Comparison of ENCODE assay signal across 37 cellular contexts in genomic region chr11:46499821-46500220, GRCh38.
"Had no signal": no experiment of that assay in that cellular context is flagged by ENCODE, and none has a peak within 500 bp of the region (broad histone marks: within the 10 kb centered on the region; RNA-seq: fewer than 3 reads in every experiment).

No MANE protein-coding gene starts in this region.

- H3K36me3 Mint-ChIP-seq: activated naive CD4-positive, alpha-beta T cell treated with anti-CD3 and anti-CD28 coated beads, Interleukin-2, amount 50 U/mL, for 72 hours had no signal

- H3K4me3 ChIP-seq: adrenal gland, MG63, Peyer's patch had no signal

- H3K4me1 ChIP-seq: Peyer's patch had no signal

- H3K9me3 Mint-ChIP-seq: activated B cell treated with CpG ODN at 0.5 μM for 24 hours; activated CD4-positive, alpha-beta memory T cell treated with anti-CD3 and anti-CD28 coated beads for 36 hours; activated naive CD4-positive, alpha-beta T cell treated with anti-CD3 and anti-CD28 coated beads for 36 hours; activated naive CD4-positive, alpha-beta T cell treated with anti-CD3 and anti-CD28 coated beads, Interleukin-2, amount 50 U/mL, for 72 hours; activated T-cell treated with anti-CD3 and anti-CD28 coated beads, Interleukin-2, amount 50 U/mL, for 4 hours; activated T-helper 1 cell treated with anti-CD3 and anti-CD28 coated beads, Interleukin-12 subunit alpha, Interleukin-12 subunit beta, Interleukin-2, Interleukin-4 antibody, amounts not matched to agents 30 ng/mL and 10 ng/mL and 1 ng/mL, durations not matched to agents 14 hours and 24 hours and 36 hours; brain had no signal

- DNase-seq: activated B cell treated with CpG ODN at 0.5 μM for 24 hours; activated CD4-positive, alpha-beta memory T cell treated with anti-CD3 and anti-CD28 coated beads for 36 hours; activated CD4-positive, alpha-beta T cell treated with anti-CD3 and anti-CD28 coated beads for 4 hours; activated CD4-positive, alpha-beta T cell treated with anti-CD3 and anti-CD28 coated beads, Interleukin-2, amount 50 U/mL, for 1 hour; activated CD4-positive, CD25-positive, alpha-beta regulatory T cell treated with anti-CD3 and anti-CD28 coated beads, Interleukin-2, amount 50 U/mL, for 72 hours; activated CD8-positive, alpha-beta memory T cell treated with anti-CD3 and anti-CD28 coated beads, Interleukin-2, amount 50 U/mL, for 4 hours; activated gamma-delta T cell treated with Interleukin-2 at 50 U/mL for 16 hours; activated naive CD4-positive, alpha-beta T cell treated with anti-CD3 and anti-CD28 coated beads for 36 hours; activated T-cell treated with anti-CD3 and anti-CD28 coated beads for 4 hours; activated T-cell treated with anti-CD3 and anti-CD28 coated beads, Interleukin-2, amount 50 U/mL, for 4 hours; adrenal gland; anterior cingulate cortex; caudate nucleus; cerebellar nuclear complex; Karpas-422; KBM-7; MG63; NCI-H1048; NCI-H1105 treated with DMSO at 0.1 percent for 48 hours; NCI-H1436; NCI-H1694; NCI-H1930; NCI-H2081 treated with DMSO at 0.1 percent for 48 hours; NCI-H226; NCI-H446 treated with DMSO at 0.1 percent for 48 hours; NCI-H524; NCI-H69; NK-92 treated with Interleukin-12 subunit alpha and Interleukin-12 subunit beta, amount 100 ng/mL, for 24 hours; PC-3; Peyer's patch; RPMI8226; SIG-M5; SW 1271; T-helper 1 cell had no signal

- H3K4me1 Mint-ChIP-seq: activated B cell treated with CpG ODN at 0.5 μM for 24 hours had no signal

- H3K27ac Mint-ChIP-seq: activated B cell treated with CpG ODN at 0.5 μM for 24 hours; activated CD4-positive, alpha-beta memory T cell treated with anti-CD3 and anti-CD28 coated beads for 36 hours; activated naive CD4-positive, alpha-beta T cell treated with anti-CD3 and anti-CD28 coated beads for 36 hours; activated naive CD4-positive, alpha-beta T cell treated with anti-CD3 and anti-CD28 coated beads, Interleukin-2, amount 50 U/mL, for 72 hours; activated T-helper 1 cell treated with anti-CD3 and anti-CD28 coated beads, Interleukin-12 subunit alpha, Interleukin-12 subunit beta, Interleukin-2, Interleukin-4 antibody, amounts not matched to agents 30 ng/mL and 10 ng/mL and 1 ng/mL, durations not matched to agents 14 hours and 24 hours and 36 hours had no signal

- ATAC-seq: activated naive CD4-positive, alpha-beta T cell treated with anti-CD3 and anti-CD28 coated beads, Interleukin-2, amount 50 U/mL, for 72 hours; activated T-cell treated with anti-CD3 and anti-CD28 coated beads, Interleukin-2, amount 50 U/mL, for 4 hours; PC-3 had no signal

- H3K27ac ChIP-seq: adrenal gland, Peyer's patch had no signal

- H3K27me3 ChIP-seq: adrenal gland, MG63, Peyer's patch had no signal

- H3K9me3 ChIP-seq: adrenal gland, MG63, Peyer's patch had no signal

- H3K4me3 Mint-ChIP-seq: activated B cell treated with CpG ODN at 0.5 μM for 24 hours; activated CD4-positive, alpha-beta memory T cell treated with anti-CD3 and anti-CD28 coated beads for 36 hours; activated naive CD4-positive, alpha-beta T cell treated with anti-CD3 and anti-CD28 coated beads for 36 hours; activated T-cell treated with anti-CD3 and anti-CD28 coated beads, Interleukin-2, amount 50 U/mL, for 4 hours; activated T-helper 1 cell treated with anti-CD3 and anti-CD28 coated beads, Interleukin-12 subunit alpha, Interleukin-12 subunit beta, Interleukin-2, Interleukin-4 antibody, amounts not matched to agents 30 ng/mL and 10 ng/mL and 1 ng/mL, durations not matched to agents 14 hours and 24 hours and 36 hours; brain had no signal

- H3K27me3 Mint-ChIP-seq: activated B cell treated with CpG ODN at 0.5 μM for 24 hours; activated CD4-positive, alpha-beta memory T cell treated with anti-CD3 and anti-CD28 coated beads for 36 hours; brain had no signal
